Comparison of ENCODE assay signal across 8 cellular contexts in the genomic region with DNA sequence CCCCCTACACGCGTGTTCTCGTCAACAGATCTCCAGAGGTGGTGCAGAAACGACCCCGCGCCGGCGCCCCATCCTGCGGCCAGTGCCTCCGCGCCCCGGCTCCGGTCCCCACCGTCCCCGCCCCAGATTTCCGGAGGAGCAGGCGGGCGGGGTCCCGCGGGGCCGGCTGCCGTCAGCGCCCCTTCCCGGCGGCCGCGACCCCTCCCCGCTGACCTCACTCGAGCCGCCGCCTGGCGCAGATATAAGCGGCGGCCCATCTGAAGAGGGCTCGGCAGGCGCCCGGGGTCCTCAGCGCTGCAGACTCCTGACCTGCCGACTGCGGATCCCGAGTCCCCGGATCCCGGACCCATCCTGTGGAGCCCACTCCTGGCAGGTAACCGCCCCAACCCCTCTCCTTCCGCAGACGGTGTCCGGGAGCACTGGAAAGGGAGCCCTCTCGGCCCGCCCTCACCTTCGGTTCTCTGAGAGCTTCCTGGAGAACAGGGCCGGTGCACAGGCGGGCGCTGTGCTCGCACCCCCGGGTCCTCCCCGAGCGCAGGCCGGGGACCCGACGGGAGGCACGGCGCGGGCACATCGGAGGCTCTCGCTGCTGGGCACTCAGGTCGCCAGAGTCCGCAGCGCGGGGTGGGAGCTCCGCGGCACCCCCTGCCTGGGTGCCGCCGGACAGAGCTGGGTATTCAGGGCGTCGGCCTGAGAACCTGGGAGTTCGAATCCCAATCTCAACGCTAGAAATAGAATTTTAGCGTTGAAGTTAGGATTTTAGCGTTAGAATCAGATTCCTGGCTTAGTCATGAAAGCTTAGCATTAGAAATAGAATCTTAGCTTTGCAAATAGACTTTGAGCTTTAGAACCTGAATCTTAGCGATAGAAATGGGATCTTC. TPM values are rescaled to one million over a fixed set of nuclear protein-coding genes. Genes with fewer than 3 reads are reported as not detected.
DNase-seq lines count a peak whose midpoint lies in the region; ATAC-seq and TF ChIP-seq lines count a peak whose summit lies in the region.

A gene with protein sequence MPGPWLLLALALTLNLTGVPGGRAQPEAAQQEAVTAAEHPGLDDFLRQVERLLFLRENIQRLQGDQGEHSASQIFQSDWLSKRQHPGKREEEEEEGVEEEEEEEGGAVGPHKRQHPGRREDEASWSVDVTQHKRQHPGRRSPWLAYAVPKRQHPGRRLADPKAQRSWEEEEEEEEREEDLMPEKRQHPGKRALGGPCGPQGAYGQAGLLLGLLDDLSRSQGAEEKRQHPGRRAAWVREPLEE (plus strand): TSS at position 270 of the 881 bp plus-strand sequence. CDS start 1,097 bp downstream, outside the sequence.

- H3K9ac ChIP-seq in subcutaneous abdominal adipose tissue (ENCODE audit: low read length in 5 of 5) = no peak within 1 kb of the TSS

- H3K9me3 ChIP-seq in ascending aorta (no peaks in the 10 kb centered on the region), lower lobe of right lung (no peaks in the 10 kb centered on the region), subcutaneous abdominal adipose tissue (ENCODE audit: control insufficient read depth in 5 of 5, low read length in 5 of 5) (no peaks in the 10 kb centered on the region)

- intact Hi-C loops in ascending aorta (cut with DNase I) = no loop called here
- intact Hi-C loops in lower lobe of right lung (cut with DNase I) = no loop called here

- H3K27me3 ChIP-seq in ascending aorta = peaks cover 20% of the 10 kb centered on the region
- H3K27me3 ChIP-seq in lower lobe of right lung (ENCODE audit: low read depth) = peaks cover 47% of the 10 kb centered on the region
- H3K27me3 ChIP-seq in subcutaneous abdominal adipose tissue (ENCODE audit: control insufficient read depth in 5 of 5, insufficient read depth in 4 of 5, low read length in 5 of 5) = peaks cover 30 to 51% (median 45%) of the 10 kb centered on the region in 5 donors

- H3K27ac ChIP-seq in ascending aorta = no peak within 1 kb of the TSS
- H3K27ac ChIP-seq in lower lobe of right lung = no peak within 1 kb of the TSS
- no peak within 1 kb of the TSS for H3K27ac ChIP-seq in subcutaneous abdominal adipose tissue (ENCODE audit: low read depth, low read length)

- ATAC-seq in lower lobe of right lung (peak in 1 of 2 donors; percentile 25), HG03196 (IDR thresholded peaks at IDR 0.05; ENCODE audit: unreplicated experiment) (no peak)

- H3K4me3 ChIP-seq in ascending aorta = peak within 1 kb of the TSS; percentile 41 to 53
- H3K4me3 ChIP-seq in lower lobe of right lung = peak within 1 kb of the TSS; percentile 30
- H3K4me3 ChIP-seq in subcutaneous abdominal adipose tissue (ENCODE audit: low read depth in 1 of 5, low read length in 5 of 5) = peak within 1 kb of the TSS; percentile 15 to 48 (median 44)

- H3K4me1 ChIP-seq in ascending aorta = peaks cover 6 to 14% of the 10 kb centered on the region in 2 donors
- peaks cover 15% of the 10 kb centered on the region for H3K4me1 ChIP-seq in lower lobe of right lung
- peaks cover 0 to 19% (median 16%) of the 10 kb centered on the region in 5 donors for H3K4me1 ChIP-seq in subcutaneous abdominal adipose tissue (ENCODE audit: control insufficient read depth in 5 of 5, insufficient read depth in 5 of 5, low read length in 5 of 5)

- TF ChIP-seq CTCF in ascending aorta (IDR thresholded peaks at IDR 0.05) = no peak
- TF ChIP-seq CTCF in lower lobe of right lung (IDR thresholded peaks at IDR 0.05) = no peak

- DNase-seq in activated gamma-delta T cell (lab: John Stamatoyannopoulos, UW) (peak; percentile 11), activated gamma-delta T cell treated with Interleukin-2 at 50 U/mL for 16 hours (no peak), ascending aorta (ENCODE audit: low spot score in 2 of 2) (no peak), lower lobe of right lung (no peak), SHP77 treated with DMSO at 0.1 percent for 48 hours (lab: John Stamatoyannopoulos, UW) (no peak), cerebellar cortex (ENCODE audit: low spot score) (no peak)

- no peaks in the 10 kb centered on the region for H3K36me3 ChIP-seq in ascending aorta
- H3K36me3 ChIP-seq in lower lobe of right lung = no peaks in the 10 kb centered on the region
- H3K36me3 ChIP-seq in subcutaneous abdominal adipose tissue (ENCODE audit: control insufficient read depth in 5 of 5, insufficient read depth in 5 of 5, low read length in 5 of 5) = no peaks in the 10 kb centered on the region

RNA-seq across cellular contexts. Expression of the gene that starts here (rescaled TPM):
- not detected for total RNA-seq in ascending aorta
- not detected for total RNA-seq in lower lobe of right lung
